ENCODE assay signal across 8 cellular contexts in genomic region chr2:46983065-46983801, GRCh38. TPM values are rescaled to one million over a fixed set of nuclear protein-coding genes. Genes with fewer than 3 reads are reported as not detected.
A peak's percentile ranks its signal among the peaks of the same experiment; 100 is the strongest.
DNase-seq lines count a peak whose midpoint lies in the region; ATAC-seq and TF ChIP-seq lines count a peak whose summit lies in the region.

No MANE protein-coding gene starts in this region.

- no peak overlapping the region for H3K4me3 Mint-ChIP-seq in nephron

- H3K9me3 Mint-ChIP-seq in nephron: no peaks in the 10 kb centered on the region

- peaks cover 4% of the 10 kb centered on the region for H3K36me3 Mint-ChIP-seq in nephron (ENCODE audit: low read depth)

- no peaks in the 10 kb centered on the region for H3K27me3 ChIP-seq in MG63

- no peak overlapping the region for H3K4me3 ChIP-seq in MG63

- peaks cover 22% of the 10 kb centered on the region for H3K4me1 Mint-ChIP-seq in nephron

- no peaks in the 10 kb centered on the region for H3K27me3 Mint-ChIP-seq in nephron (ENCODE audit: low read depth)

- H3K9me3 ChIP-seq in MG63: no peaks in the 10 kb centered on the region

- DNase-seq in NCI-H2171 treated with DMSO at 0.1 percent for 48 hours (lab: John Stamatoyannopoulos, UW) (peak; percentile 16), NCI-H2171 (lab: John Stamatoyannopoulos, UW) (no peak), MG63 (peak; percentile 49), astrocyte of the hippocampus (ENCODE audit: low read depth, low spot score) (peak; percentile 31), NCI-H1417 treated with DMSO at 0.1 percent for 48 hours (lab: John Stamatoyannopoulos, UW) (no peak)

- no peak for TF ChIP-seq CTCF in nephron (IDR thresholded peaks at IDR 0.05; ENCODE audit: unreplicated experiment in 3 of 3)

- ATAC-seq in GM21786 (IDR thresholded peaks at IDR 0.05; ENCODE audit: unreplicated experiment): peak; percentile 28
- no peak for ATAC-seq in HG02970 (IDR thresholded peaks at IDR 0.05; ENCODE audit: low FRiP score, unreplicated experiment)

- H3K36me3 ChIP-seq in MG63: peaks cover 32% of the 10 kb centered on the region

- H3K27ac Mint-ChIP-seq in nephron: peak overlapping the region in 2 of 3 experiments; percentile 15 to 34

RNA-seq across cellular contexts. Expression of gene TTC7A, which starts 42.2 kb away (rescaled TPM):
- total RNA-seq in MG63 (2014; rRNA removed; shearing (Covaris generic); ENCODE audit: low replicate concordance): 10.4 and 15.1 TPM in 2 replicates

Comparison
In these comparisons a context has a peak if more than half of its experiments do, and no peak if none do; other contexts are left out.
1. DNase-seq: peak in NCI-H2171 treated with DMSO at 0.1 percent for 48 hours (single experiment), MG63 (single experiment) and astrocyte of the hippocampus (single experiment); none in NCI-H2171 (single experiment) and NCI-H1417 treated with DMSO at 0.1 percent for 48 hours (single experiment).